Comparison of ENCODE assay signal across 9 cellular contexts in the genomic region with DNA sequence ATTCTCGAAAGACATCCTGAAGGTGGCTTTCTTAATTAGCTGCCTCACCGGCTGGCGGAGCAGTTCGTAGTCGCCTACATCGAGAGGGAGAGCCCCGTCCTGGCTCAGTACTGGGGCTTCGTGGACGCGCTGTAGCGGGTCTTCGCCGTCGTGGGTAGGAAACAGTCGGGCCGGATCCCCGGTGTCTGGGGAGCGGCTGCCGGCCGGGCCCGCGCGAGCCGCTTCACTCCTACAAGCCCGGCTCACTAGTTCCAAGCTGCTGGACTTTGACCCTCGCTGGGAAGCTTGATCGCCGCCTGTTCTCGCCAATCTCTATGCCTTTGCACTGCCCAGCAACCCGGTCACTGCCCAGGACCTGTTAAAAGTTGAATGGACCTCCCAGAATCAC. TPM values are rescaled to one million over a fixed set of nuclear protein-coding genes. Genes with fewer than 3 reads are reported as not detected.
DNase-seq lines count a peak whose midpoint lies in the region; ATAC-seq lines count a peak whose summit lies in the region.
"Had no signal": no experiment of that assay in that cellular context is flagged by ENCODE, and none has a peak within 500 bp of the region (broad histone marks: within the 10 kb centered on the region; RNA-seq: fewer than 3 reads in every experiment).

No MANE protein-coding gene starts in this region.

- no peaks in the 10 kb centered on the region for H3K27me3 ChIP-seq in esophagus (ENCODE audit: control insufficient read depth in 1 of 2, insufficient read depth in 2 of 2, low read length in 2 of 2)

- ATAC-seq in GM21576 (IDR thresholded peaks at IDR 0.05; ENCODE audit: unreplicated experiment): peak; percentile 42

- H3K9me3 ChIP-seq in ES-I3 (ENCODE audit: control insufficient read depth, insufficient read depth, low read length) (no peaks in the 10 kb centered on the region), esophagus (ENCODE audit: control insufficient read depth in 2 of 2, insufficient read depth in 1 of 2, low read depth in 1 of 2, low read length in 1 of 2) (no peaks in the 10 kb centered on the region)

- H3K4me3 ChIP-seq in esophagus (ENCODE audit: low read depth in 1 of 2, low read length in 2 of 2): peak overlapping the region; percentile 73 to 90

- H3K4me1 ChIP-seq in ES-I3 (ENCODE audit: insufficient read depth, low read length) (no peaks in the 10 kb centered on the region), esophagus (ENCODE audit: control insufficient read depth in 2 of 2, insufficient read depth in 2 of 2, low read length in 1 of 2) (peaks cover 0 to 3% of the 10 kb centered on the region in 2 donors)

- WGBS in esophagus, 2 donors: 1 to 2% methylated on average over 30 of the region's 30 CpGs

- H3K9ac ChIP-seq in ES-I3 (ENCODE audit: low read depth, low read length): peak overlapping the region; percentile 96

- DNase-seq in LHCN-M2 (ENCODE audit: low read depth) (peak; percentile 32), activated T-cell treated with anti-CD3 and anti-CD28 coated beads for 4 hours (peak; percentile 21), myocyte (ENCODE audit: low read depth) (peak; percentile 51), substantia nigra (lab: John Stamatoyannopoulos, UW) (peak in 30 of 49 donors; percentile 8 to 67 (median 43)), NCI-H2171 (lab: John Stamatoyannopoulos, UW) (no peak)

- peak overlapping the region; percentile 99 for H3K27ac ChIP-seq in esophagus (ENCODE audit: low read depth in 2 of 2, low read length in 1 of 2)
- peak overlapping the region; percentile 94 for H3K27ac ChIP-seq in substantia nigra (ENCODE audit: low read depth, low read length, poor library complexity, severe bottlenecking)

- no peaks in the 10 kb centered on the region for H3K36me3 ChIP-seq in ES-I3 (ENCODE audit: insufficient read depth, low read length)
- peaks cover 0 to 4% of the 10 kb centered on the region in 2 donors for H3K36me3 ChIP-seq in esophagus (ENCODE audit: control insufficient read depth in 2 of 2, insufficient read depth in 2 of 2, low read length in 1 of 2)

RNA-seq across cellular contexts. Expression of a gene that starts 41.3 kb away (rescaled TPM):
- total RNA-seq in LHCN-M2 (2014; rRNA removed): not detected in 2 replicates
- not detected for polyA plus RNA-seq in LHCN-M2 (2012)
- not detected for polyA plus RNA-seq in esophagus
- not detected in 2 replicates for total RNA-seq in myocyte
- polyA plus RNA-seq in myocyte (2012): not detected
- total RNA-seq: activated CD8-positive, alpha-beta memory T cell treated with anti-CD3 and anti-CD28 coated beads for 36 hours had no signal

RNA-seq across cellular contexts. Expression of a gene that starts 57.2 kb away (rescaled TPM):
- 11.7 and 12.2 TPM in 2 replicates for total RNA-seq in LHCN-M2 (2014; rRNA removed)
- polyA plus RNA-seq in LHCN-M2 (2012): 4.1 TPM
- polyA plus RNA-seq in esophagus: 1 to 10 TPM; 3.7 TPM
- 16.3 and 20.5 TPM in 2 replicates for total RNA-seq in myocyte
- 7.5 TPM for polyA plus RNA-seq in myocyte (2012)
